ENCODE assay signal across 22 cellular contexts in the genomic region with DNA sequence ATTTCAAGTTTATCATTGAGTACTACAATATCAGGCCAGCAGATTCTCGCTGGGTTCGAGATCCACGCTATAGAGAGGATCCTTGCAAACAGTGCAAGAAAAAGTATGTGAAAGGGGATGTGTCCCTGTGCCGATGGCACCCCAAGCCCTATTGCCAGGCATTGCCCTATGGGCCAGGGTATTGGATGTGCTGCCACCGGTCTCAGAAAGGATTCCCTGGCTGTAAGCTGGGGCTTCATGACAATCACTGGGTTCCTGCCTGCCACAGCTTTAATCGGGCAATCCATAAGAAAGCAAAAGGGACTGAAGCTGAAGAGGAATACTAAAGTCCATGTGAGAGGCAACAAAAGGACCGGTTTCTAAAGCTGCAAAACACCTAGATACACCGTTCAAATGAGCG. TPM values are rescaled to one million over a fixed set of nuclear protein-coding genes. Genes with fewer than 3 reads are reported as not detected.
DNase-seq lines count a peak whose midpoint lies in the region; ATAC-seq and TF ChIP-seq lines count a peak whose summit lies in the region.
"Had no signal": no experiment of that assay in that cellular context is flagged by ENCODE, and none has a peak within 500 bp of the region (broad histone marks: within the 10 kb centered on the region; RNA-seq: fewer than 3 reads in every experiment).

No MANE protein-coding gene starts in this region.

- no peak overlapping the region for H3K4me3 ChIP-seq in CD4-positive, alpha-beta memory T cell (ENCODE audit: low read length in 2 of 2)
- no peak overlapping the region for H3K4me3 ChIP-seq in endodermal cell (ENCODE audit: low read length)
- H3K4me3 ChIP-seq: K562, MG63, Peyer's patch had no signal

- peak overlapping the region; percentile 51 for H3K27ac Mint-ChIP-seq in activated CD4-positive, alpha-beta T cell treated with anti-CD3 and anti-CD28 coated beads, Interleukin-2, amount 10 ng/mL, durations not matched to agents 24 days and 14 days
- peak overlapping the region; percentile 48 to 96 (median 86) for H3K27ac Mint-ChIP-seq in CD4-positive, alpha-beta memory T cell
- peak overlapping the region; percentile 30 for H3K27ac Mint-ChIP-seq in endodermal cell

- no peaks in the 10 kb centered on the region for H3K9me3 ChIP-seq in CD4-positive, alpha-beta memory T cell (ENCODE audit: control insufficient read depth in 1 of 2, low read length in 2 of 2)
- H3K9me3 ChIP-seq in endodermal cell (ENCODE audit: control insufficient read depth, low read length) = no peaks in the 10 kb centered on the region
- H3K9me3 ChIP-seq: MG63, Peyer's patch had no signal

- H3K27me3 ChIP-seq in CD4-positive, alpha-beta memory T cell (ENCODE audit: insufficient read depth, low read length) = no peaks in the 10 kb centered on the region
- H3K27me3 ChIP-seq in endodermal cell (ENCODE audit: control insufficient read depth, insufficient read depth, low read length, poor library complexity, severe bottlenecking) = no peaks in the 10 kb centered on the region
- H3K27me3 ChIP-seq: MG63, Peyer's patch had no signal

- intact Hi-C loops in activated CD4-positive, alpha-beta T cell treated with anti-CD3 and anti-CD28 coated beads, Interleukin-2, amount 10 ng/mL, durations not matched to agents 24 days and 14 days (cut with micrococcal nuclease) = no loop called here
- intact Hi-C loops in CD4-positive, alpha-beta memory T cell (cut with micrococcal nuclease) = loop anchor here (5.0 kb wide), 1 partner anchor 35 kb away; no protein-coding TSS in a partner anchor

- H3K9ac ChIP-seq in endodermal cell (ENCODE audit: extremely low read depth, low read length, poor library complexity, severe bottlenecking) = no peak overlapping the region

- no peak overlapping the region for H3K27ac ChIP-seq in CD4-positive, alpha-beta memory T cell (ENCODE audit: low read depth, low read length)
- H3K27ac ChIP-seq in endodermal cell (ENCODE audit: low read depth, low read length) (no peak overlapping the region), temporal lobe (ENCODE audit: low read depth, low read length) (peak overlapping the region; percentile 12)
- H3K27ac ChIP-seq: 22Rv1, Peyer's patch had no signal

- no peak for TF ChIP-seq CTCF in endodermal cell (conservative IDR thresholded peaks at IDR 0.05)

- CTCF ChIA-PET in CD4-positive, alpha-beta memory T cell (lab: Charles Lee; ENCODE audit: partially characterized antibody) = interaction anchor here (0.8 to 14.0 kb wide), 4 partner anchors 10 to 107 kb away, joined by 4 to 348 read pairs (median 74); a partner anchor contains a TSS

- 96 to 97% methylated on average over 8 to 9 of the region's 9 CpGs for WGBS in endodermal cell (ENCODE audit: insufficient coverage in 1 of 2, insufficient read length in 1 of 2), 2 experiments

- DNase-seq in activated CD4-positive, alpha-beta T cell treated with anti-CD3 and anti-CD28 coated beads, Interleukin-2, amount 10 ng/mL, durations not matched to agents 24 days and 14 days = no peak
- DNase-seq in activated CD4-positive, alpha-beta T cell treated with anti-CD3 and anti-CD28 coated beads, Interleukin-2, amount 50 U/mL, for 48 hours = no peak
- no peak for DNase-seq in CD4-positive, alpha-beta memory T cell
- DNase-seq in endodermal cell (no peak), NCI-H82 (lab: John Stamatoyannopoulos, UW) (no peak), NCI-H748 treated with DMSO at 0.1 percent for 48 hours (lab: John Stamatoyannopoulos, UW) (no peak)
- DNase-seq: AML-193, C1 segment of cervical spinal cord, COR-L47, DMS79, H7, MG63, NCI-H1436, NCI-H187 treated with DMSO at 0.1 percent for 48 hours, NCI-H510A, NCI-H774, Peyer's patch had no signal

- H3K4me1 ChIP-seq in CD4-positive, alpha-beta memory T cell (ENCODE audit: insufficient read depth, low read length) = peaks cover 59% of the 10 kb centered on the region
- H3K4me1 ChIP-seq in endodermal cell (ENCODE audit: control insufficient read depth, insufficient read depth, low read length) = no peaks in the 10 kb centered on the region

- POLR2A ChIA-PET in CD4-positive, alpha-beta memory T cell (lab: Charles Lee; ENCODE audit: partially characterized antibody) = interaction anchor here (0.6 to 4.5 kb wide), 5 partner anchors 15 to 81 kb away, joined by 3 to 47 read pairs (median 4); a partner anchor contains a TSS

- H3K4me3 Mint-ChIP-seq in activated CD4-positive, alpha-beta T cell treated with anti-CD3 and anti-CD28 coated beads, Interleukin-2, amount 10 ng/mL, durations not matched to agents 24 days and 14 days = no peak overlapping the region
- no peak overlapping the region for H3K4me3 Mint-ChIP-seq in CD4-positive, alpha-beta memory T cell
- H3K4me3 Mint-ChIP-seq in endodermal cell = no peak overlapping the region

- peaks cover 48% of the 10 kb centered on the region for H3K4me1 Mint-ChIP-seq in activated CD4-positive, alpha-beta T cell treated with anti-CD3 and anti-CD28 coated beads, Interleukin-2, amount 10 ng/mL, durations not matched to agents 24 days and 14 days
- peaks cover 38 to 62% (median 50%) of the 10 kb centered on the region in 4 donors for H3K4me1 Mint-ChIP-seq in CD4-positive, alpha-beta memory T cell
- peaks cover 17% of the 10 kb centered on the region for H3K4me1 Mint-ChIP-seq in endodermal cell

- peaks cover 12% of the 10 kb centered on the region for H3K36me3 ChIP-seq in CD4-positive, alpha-beta memory T cell (ENCODE audit: insufficient read depth, low read length)
- H3K36me3 ChIP-seq in endodermal cell (ENCODE audit: control insufficient read depth, insufficient read depth, low read length) = peaks cover 78% of the 10 kb centered on the region
- H3K36me3 ChIP-seq: MG63 had no signal

- H3K9me3 Mint-ChIP-seq in activated CD4-positive, alpha-beta T cell treated with anti-CD3 and anti-CD28 coated beads, Interleukin-2, amount 10 ng/mL, durations not matched to agents 24 days and 14 days = no peaks in the 10 kb centered on the region
- no peaks in the 10 kb centered on the region for H3K9me3 Mint-ChIP-seq in CD4-positive, alpha-beta memory T cell
- no peaks in the 10 kb centered on the region for H3K9me3 Mint-ChIP-seq in endodermal cell

- peaks cover 27% of the 10 kb centered on the region for H3K36me3 Mint-ChIP-seq in activated CD4-positive, alpha-beta T cell treated with anti-CD3 and anti-CD28 coated beads, Interleukin-2, amount 10 ng/mL, durations not matched to agents 24 days and 14 days (ENCODE audit: low read depth)
- peaks cover 5 to 31% of the 10 kb centered on the region in 2 donors for H3K36me3 Mint-ChIP-seq in CD4-positive, alpha-beta memory T cell
- peaks cover 52% of the 10 kb centered on the region for H3K36me3 Mint-ChIP-seq in endodermal cell (ENCODE audit: low read depth)

- H3K27me3 Mint-ChIP-seq in activated CD4-positive, alpha-beta T cell treated with anti-CD3 and anti-CD28 coated beads, Interleukin-2, amount 10 ng/mL, durations not matched to agents 24 days and 14 days = no peaks in the 10 kb centered on the region
- H3K27me3 Mint-ChIP-seq in CD4-positive, alpha-beta memory T cell = no peaks in the 10 kb centered on the region
- no peaks in the 10 kb centered on the region for H3K27me3 Mint-ChIP-seq in endodermal cell (ENCODE audit: insufficient read depth)

- ATAC-seq in HG03342 (IDR thresholded peaks at IDR 0.05; ENCODE audit: unreplicated experiment) = no peak
- ATAC-seq: HepG2, K562 had no signal

RNA-seq across cellular contexts. Expression of a gene that starts 59.4 kb away (rescaled TPM):
- total RNA-seq in activated CD4-positive, alpha-beta T cell treated with anti-CD3 and anti-CD28 coated beads, Interleukin-2, amount 10 ng/mL, durations not matched to agents 24 days and 14 days = 4.9 and 5.8 TPM in 2 replicates
- total RNA-seq in CD4-positive, alpha-beta memory T cell = 10 to 100 TPM; 18.3 to 18.4 TPM
- polyA plus RNA-seq in CD4-positive, alpha-beta memory T cell = 1 to 10 TPM; 2.5 to 8.3 TPM
- 10 to 100 TPM; 11.0 to 12.9 TPM for total RNA-seq in endodermal cell
- 10.8 TPM for polyA plus RNA-seq in endodermal cell (2013, experiment 1 of 2)
- 9.4 TPM for polyA plus RNA-seq in endodermal cell (2013, experiment 2 of 2)
- 17.9 TPM for total RNA-seq in temporal lobe

Comparison
In these comparisons a context has a peak if more than half of its experiments do, and no peak if none do; other contexts are left out.
1. H3K27ac Mint-ChIP-seq: peak in every context shown above with its lines; median percentile 86 in CD4-positive, alpha-beta memory T cell; 51 in activated CD4-positive, alpha-beta T cell treated with anti-CD3 and anti-CD28 coated beads, Interleukin-2, amount 10 ng/mL, durations not matched to agents 24 days and 14 days; 30 in endodermal cell.